ENCODE assay signal across 29 cellular contexts in the genomic region with DNA sequence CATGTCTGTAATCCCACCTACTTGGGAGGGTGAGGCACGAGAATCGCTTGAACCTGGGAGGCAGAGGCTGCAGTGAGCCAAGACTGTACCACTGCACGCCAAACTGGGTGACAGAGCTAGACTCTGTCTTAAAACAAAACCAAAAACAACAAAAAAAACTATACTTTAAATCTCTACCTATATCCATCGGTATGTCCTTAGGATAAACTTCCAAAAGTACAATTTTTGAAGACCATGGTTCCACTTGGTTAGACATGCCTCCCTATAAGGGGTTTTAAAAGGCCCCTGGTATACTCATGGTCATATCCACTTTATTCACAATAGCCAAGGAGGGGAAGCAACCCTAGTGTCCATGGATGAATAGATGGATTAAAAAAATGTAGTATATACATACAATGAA. TPM values are rescaled to one million over a fixed set of nuclear protein-coding genes. Genes with fewer than 3 reads are reported as not detected.
"Had no signal": no experiment of that assay in that cellular context is flagged by ENCODE, and none has a peak within 500 bp of the region (broad histone marks: within the 10 kb centered on the region; RNA-seq: fewer than 3 reads in every experiment).

No MANE protein-coding gene starts in this region.

- H3K27ac ChIP-seq: colonic mucosa, epithelial cell of prostate, esophagus squamous epithelium, gastrocnemius medialis, heart right ventricle, left lung, lower lobe of right lung had no signal

- H3K4me1 ChIP-seq: colonic mucosa, esophagus squamous epithelium, gastrocnemius medialis, lower lobe of right lung had no signal

- H3K27me3 ChIP-seq: colonic mucosa, esophagus squamous epithelium, gastrocnemius medialis, left lung had no signal

- H3K9me3 ChIP-seq: colonic mucosa, esophagus squamous epithelium, gastrocnemius medialis, heart right ventricle, left lung, lower lobe of right lung, mucosa of descending colon had no signal

- H3K4me3 ChIP-seq: colonic mucosa, esophagus squamous epithelium, gastrocnemius medialis, heart right ventricle, left lung, lower lobe of right lung, mucosa of descending colon had no signal

- H3K9me3 Mint-ChIP-seq: effector memory CD8-positive, alpha-beta T cell; endodermal cell; mesothelial cell of epicardium; naive B cell had no signal

- H3K36me3 ChIP-seq: colonic mucosa, esophagus squamous epithelium, gastrocnemius medialis, lower lobe of right lung had no signal

- FAIRE-seq: endometrium, islet of Langerhans, keratinocyte had no signal

- DNase-seq: colonic mucosa; cortex of kidney; effector CD8-positive, alpha-beta T cell; effector memory CD8-positive, alpha-beta T cell; endodermal cell; erythroblast; esophagus squamous epithelium; foreskin fibroblast; foreskin melanocyte; gastrocnemius medialis; glutamatergic neuron; head of caudate nucleus; heart right ventricle; hippocampal formation; left cardiac atrium; left lung; left ventricle myocardium superior; lower lobe of right lung; mesenchymal stem cell; mucosa of descending colon; naive B cell had no signal

- H3K4me1 Mint-ChIP-seq: endodermal cell had no signal

- H3K27me3 Mint-ChIP-seq: naive B cell had no signal

- H3K36me3 Mint-ChIP-seq: mesothelial cell of epicardium had no signal

- ATAC-seq: effector memory CD8-positive, alpha-beta T cell; esophagus mucosa; gastrocnemius medialis; heart right ventricle; left cardiac atrium; left lung; left ventricle myocardium superior; lower lobe of right lung; mucosa of descending colon had no signal

- H3K27ac Mint-ChIP-seq: effector memory CD8-positive, alpha-beta T cell; endodermal cell; mesothelial cell of epicardium had no signal

- H3K4me3 Mint-ChIP-seq: dendritic cell treated with granulocyte-macrophage colony-stimulating factor and Interleukin-4, amounts not matched to agents 40 ng/mL and 50 ng/mL, for 4 days; effector memory CD8-positive, alpha-beta T cell; endodermal cell; mesothelial cell of epicardium; naive B cell had no signal

RNA-seq across cellular contexts. Expression of a gene that starts 39.8 kb away (rescaled TPM):
- total RNA-seq: glomerular endothelial cell had no signal
